ENCODE assay signal across 1 cellular context in the genomic region with DNA sequence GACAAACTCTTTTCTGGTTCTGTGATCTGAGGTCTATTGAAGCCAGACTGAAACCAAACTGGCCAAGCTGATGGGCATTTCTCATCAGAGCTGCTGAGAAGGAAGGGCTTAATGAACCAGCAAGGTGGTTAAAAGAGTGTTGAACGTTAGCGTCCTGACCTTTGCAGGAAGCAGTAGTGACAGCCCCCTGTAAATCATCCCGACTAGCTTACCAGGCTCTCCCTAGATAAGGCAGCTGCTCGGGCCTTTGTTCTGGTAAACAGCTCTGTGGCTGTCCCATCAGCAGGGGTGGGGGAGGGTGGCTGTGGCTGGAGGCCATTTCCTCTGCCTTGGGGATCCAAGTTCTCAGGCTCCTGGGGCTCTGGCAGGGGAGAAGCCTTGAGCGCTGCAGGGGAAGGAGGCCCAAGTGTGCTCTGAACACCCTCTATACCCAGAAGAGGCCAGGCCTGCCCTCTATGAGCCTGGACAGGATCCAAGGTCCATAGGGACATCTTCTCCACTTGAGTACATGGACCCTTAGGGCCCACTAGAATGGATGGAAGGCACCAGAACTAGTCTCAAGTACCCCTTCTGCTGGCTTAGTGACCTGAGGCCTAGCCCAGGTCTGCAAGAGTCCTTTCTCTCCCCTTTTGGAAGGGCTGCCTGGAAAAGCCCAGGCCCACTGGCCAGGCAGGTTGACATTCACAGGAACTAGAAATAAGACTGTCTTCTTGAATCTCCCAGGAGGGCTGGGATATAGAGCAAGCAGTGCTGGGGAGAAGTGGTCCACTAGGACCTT.
TF ChIP-seq lines count a peak whose summit lies in the region.

No MANE protein-coding gene starts in this region.

TF ChIP-seq in K562, 482 proteins besides CTCF, POLR2A, EP300 and RAD21 (continued from another document and continues in another):
- TF ChIP-seq TEAD4 (IDR thresholded peaks at IDR 0.05; ENCODE audit: low read length) (peak; percentile 95), TEAD4 (CRISPR knock-in tag; IDR thresholded peaks at IDR 0.05; ENCODE audit: borderline replicate concordance) (no peak), FOXM1 (IDR thresholded peaks at IDR 0.05; ENCODE audit: low read depth) (peak; percentile 86), FOXM1 (CRISPR knock-in tag; IDR thresholded peaks at IDR 0.05; ENCODE audit: low read depth) (no peak), BCOR (IDR thresholded peaks at IDR 0.05) (peak; percentile 68), PYGO2 (tag; IDR thresholded peaks at IDR 0.05) (peak; percentile 81), CC2D1A (IDR thresholded peaks at IDR 0.05) (peak; percentile 91; the same call in 1 of the 2 replicates), STAT5A (IDR thresholded peaks at IDR 0.05; ENCODE audit: borderline replicate concordance, low read length) (peak; percentile 92), ZNF398 (CRISPR knock-in tag; IDR thresholded peaks at IDR 0.05) (no peak), IRF9 (tag; IDR thresholded peaks at IDR 0.05) (peak; percentile 5; the same call in 1 of the 2 replicates), ZNF445 (CRISPR knock-in tag; IDR thresholded peaks at IDR 0.05; ENCODE audit: low read depth) (no peak), CUX1 (CRISPR knock-in tag; IDR thresholded peaks at IDR 0.05) (peak; percentile 60), RBM22 (IDR thresholded peaks at IDR 0.05; ENCODE audit: low read depth, low read length, poor library complexity, severe bottlenecking) (no peak), ELK3 (CRISPR knock-in tag; IDR thresholded peaks at IDR 0.05) (no peak), KLF13 (tag; IDR thresholded peaks at IDR 0.05; ENCODE audit: borderline replicate concordance, low read depth) (no peak), HNRNPH1 (optimal IDR thresholded peaks at IDR 0.05; ENCODE audit: low read depth, low read length) (no peak), PTTG1 (tag; IDR thresholded peaks at IDR 0.05; ENCODE audit: low read depth) (no peak; the same call in 1 of the 2 replicates), ZNF212 (CRISPR knock-in tag; IDR thresholded peaks at IDR 0.05) (0 out of 2 replicates have a peak, but pooled peaks have one; percentile 19), ZBTB17 (CRISPR knock-in tag; IDR thresholded peaks at IDR 0.05) (peak; percentile 91), NR2C2 (CRISPR knock-in tag; IDR thresholded peaks at IDR 0.05) (peak; percentile 86; the same call in 1 of the 2 replicates), NR2C2 (tag; IDR thresholded peaks at IDR 0.05) (peak; percentile 95), U2AF1 (optimal IDR thresholded peaks at IDR 0.05; ENCODE audit: low read depth, low read length) (no peak), CHD2 (IDR thresholded peaks at IDR 0.05; ENCODE audit: low read depth, low read length) (peak; percentile 63), CTBP1 (IDR thresholded peaks at IDR 0.05; ENCODE audit: borderline replicate concordance) (peak; percentile 94), NBN (IDR thresholded peaks at IDR 0.05; ENCODE audit: low read depth) (peak; percentile 91; the same call in 1 of the 2 replicates)
- TF ChIP-seq, protein P1, sequence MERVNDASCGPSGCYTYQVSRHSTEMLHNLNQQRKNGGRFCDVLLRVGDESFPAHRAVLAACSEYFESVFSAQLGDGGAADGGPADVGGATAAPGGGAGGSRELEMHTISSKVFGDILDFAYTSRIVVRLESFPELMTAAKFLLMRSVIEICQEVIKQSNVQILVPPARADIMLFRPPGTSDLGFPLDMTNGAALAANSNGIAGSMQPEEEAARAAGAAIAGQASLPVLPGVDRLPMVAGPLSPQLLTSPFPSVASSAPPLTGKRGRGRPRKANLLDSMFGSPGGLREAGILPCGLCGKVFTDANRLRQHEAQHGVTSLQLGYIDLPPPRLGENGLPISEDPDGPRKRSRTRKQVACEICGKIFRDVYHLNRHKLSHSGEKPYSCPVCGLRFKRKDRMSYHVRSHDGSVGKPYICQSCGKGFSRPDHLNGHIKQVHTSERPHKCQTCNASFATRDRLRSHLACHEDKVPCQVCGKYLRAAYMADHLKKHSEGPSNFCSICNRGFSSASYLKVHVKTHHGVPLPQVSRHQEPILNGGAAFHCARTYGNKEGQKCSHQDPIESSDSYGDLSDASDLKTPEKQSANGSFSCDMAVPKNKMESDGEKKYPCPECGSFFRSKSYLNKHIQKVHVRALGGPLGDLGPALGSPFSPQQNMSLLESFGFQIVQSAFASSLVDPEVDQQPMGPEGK (CRISPR knock-in tag; IDR thresholded peaks at IDR 0.05; ENCODE audit: borderline replicate concordance), result no peak
- TF ChIP-seq, protein P2, sequence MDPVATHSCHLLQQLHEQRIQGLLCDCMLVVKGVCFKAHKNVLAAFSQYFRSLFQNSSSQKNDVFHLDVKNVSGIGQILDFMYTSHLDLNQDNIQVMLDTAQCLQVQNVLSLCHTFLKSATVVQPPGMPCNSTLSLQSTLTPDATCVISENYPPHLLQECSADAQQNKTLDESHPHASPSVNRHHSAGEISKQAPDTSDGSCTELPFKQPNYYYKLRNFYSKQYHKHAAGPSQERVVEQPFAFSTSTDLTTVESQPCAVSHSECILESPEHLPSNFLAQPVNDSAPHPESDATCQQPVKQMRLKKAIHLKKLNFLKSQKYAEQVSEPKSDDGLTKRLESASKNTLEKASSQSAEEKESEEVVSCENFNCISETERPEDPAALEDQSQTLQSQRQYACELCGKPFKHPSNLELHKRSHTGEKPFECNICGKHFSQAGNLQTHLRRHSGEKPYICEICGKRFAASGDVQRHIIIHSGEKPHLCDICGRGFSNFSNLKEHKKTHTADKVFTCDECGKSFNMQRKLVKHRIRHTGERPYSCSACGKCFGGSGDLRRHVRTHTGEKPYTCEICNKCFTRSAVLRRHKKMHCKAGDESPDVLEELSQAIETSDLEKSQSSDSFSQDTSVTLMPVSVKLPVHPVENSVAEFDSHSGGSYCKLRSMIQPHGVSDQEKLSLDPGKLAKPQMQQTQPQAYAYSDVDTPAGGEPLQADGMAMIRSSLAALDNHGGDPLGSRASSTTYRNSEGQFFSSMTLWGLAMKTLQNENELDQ (CRISPR knock-in tag; IDR thresholded peaks at IDR 0.05; ENCODE audit: borderline replicate concordance), result peak; percentile 34; the same call in 1 of the 2 replicates
- TF ChIP-seq, protein P3, sequence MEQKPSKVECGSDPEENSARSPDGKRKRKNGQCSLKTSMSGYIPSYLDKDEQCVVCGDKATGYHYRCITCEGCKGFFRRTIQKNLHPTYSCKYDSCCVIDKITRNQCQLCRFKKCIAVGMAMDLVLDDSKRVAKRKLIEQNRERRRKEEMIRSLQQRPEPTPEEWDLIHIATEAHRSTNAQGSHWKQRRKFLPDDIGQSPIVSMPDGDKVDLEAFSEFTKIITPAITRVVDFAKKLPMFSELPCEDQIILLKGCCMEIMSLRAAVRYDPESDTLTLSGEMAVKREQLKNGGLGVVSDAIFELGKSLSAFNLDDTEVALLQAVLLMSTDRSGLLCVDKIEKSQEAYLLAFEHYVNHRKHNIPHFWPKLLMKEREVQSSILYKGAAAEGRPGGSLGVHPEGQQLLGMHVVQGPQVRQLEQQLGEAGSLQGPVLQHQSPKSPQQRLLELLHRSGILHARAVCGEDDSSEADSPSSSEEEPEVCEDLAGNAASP (IDR thresholded peaks at IDR 0.05), result no peak
- TF ChIP-seq, protein P4, sequence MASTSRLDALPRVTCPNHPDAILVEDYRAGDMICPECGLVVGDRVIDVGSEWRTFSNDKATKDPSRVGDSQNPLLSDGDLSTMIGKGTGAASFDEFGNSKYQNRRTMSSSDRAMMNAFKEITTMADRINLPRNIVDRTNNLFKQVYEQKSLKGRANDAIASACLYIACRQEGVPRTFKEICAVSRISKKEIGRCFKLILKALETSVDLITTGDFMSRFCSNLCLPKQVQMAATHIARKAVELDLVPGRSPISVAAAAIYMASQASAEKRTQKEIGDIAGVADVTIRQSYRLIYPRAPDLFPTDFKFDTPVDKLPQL (IDR thresholded peaks at IDR 0.05; ENCODE audit: extremely low read depth, insufficient read length), result peak; percentile 20
- TF ChIP-seq, protein P5, sequence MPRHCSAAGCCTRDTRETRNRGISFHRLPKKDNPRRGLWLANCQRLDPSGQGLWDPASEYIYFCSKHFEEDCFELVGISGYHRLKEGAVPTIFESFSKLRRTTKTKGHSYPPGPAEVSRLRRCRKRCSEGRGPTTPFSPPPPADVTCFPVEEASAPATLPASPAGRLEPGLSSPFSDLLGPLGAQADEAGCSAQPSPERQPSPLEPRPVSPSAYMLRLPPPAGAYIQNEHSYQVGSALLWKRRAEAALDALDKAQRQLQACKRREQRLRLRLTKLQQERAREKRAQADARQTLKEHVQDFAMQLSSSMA (CRISPR knock-in tag; IDR thresholded peaks at IDR 0.05), result no peak
- TF ChIP-seq, protein P6, sequence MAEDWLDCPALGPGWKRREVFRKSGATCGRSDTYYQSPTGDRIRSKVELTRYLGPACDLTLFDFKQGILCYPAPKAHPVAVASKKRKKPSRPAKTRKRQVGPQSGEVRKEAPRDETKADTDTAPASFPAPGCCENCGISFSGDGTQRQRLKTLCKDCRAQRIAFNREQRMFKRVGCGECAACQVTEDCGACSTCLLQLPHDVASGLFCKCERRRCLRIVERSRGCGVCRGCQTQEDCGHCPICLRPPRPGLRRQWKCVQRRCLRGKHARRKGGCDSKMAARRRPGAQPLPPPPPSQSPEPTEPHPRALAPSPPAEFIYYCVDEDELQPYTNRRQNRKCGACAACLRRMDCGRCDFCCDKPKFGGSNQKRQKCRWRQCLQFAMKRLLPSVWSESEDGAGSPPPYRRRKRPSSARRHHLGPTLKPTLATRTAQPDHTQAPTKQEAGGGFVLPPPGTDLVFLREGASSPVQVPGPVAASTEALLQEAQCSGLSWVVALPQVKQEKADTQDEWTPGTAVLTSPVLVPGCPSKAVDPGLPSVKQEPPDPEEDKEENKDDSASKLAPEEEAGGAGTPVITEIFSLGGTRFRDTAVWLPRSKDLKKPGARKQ (CRISPR knock-in tag; IDR thresholded peaks at IDR 0.05), result no peak
